In genomic region chr3:196008387-196008786, GRCh38 we compare ENCODE assay signal across 1 cellular context.
A peak's percentile ranks its signal among the peaks of the same experiment; 100 is the strongest.
TF ChIP-seq lines count a peak whose summit lies in the region.

No MANE protein-coding gene starts in this region.

TF ChIP-seq in K562, 482 proteins besides CTCF, POLR2A, EP300 and RAD21 (continued from another document):
- no peak for TF ChIP-seq HMGXB4 (CRISPR knock-in tag; IDR thresholded peaks at IDR 0.05)
- TF ChIP-seq SRSF3 (IDR thresholded peaks at IDR 0.05; ENCODE audit: insufficient read depth, low read length) = no peak
- TF ChIP-seq ZBTB9 (CRISPR knock-in tag; IDR thresholded peaks at IDR 0.05) = no peak
- TF ChIP-seq ZNF76 (CRISPR knock-in tag; IDR thresholded peaks at IDR 0.05; ENCODE audit: borderline replicate concordance) = no peak
- no peak for TF ChIP-seq FOXJ2 (tag; IDR thresholded peaks at IDR 0.05)
- no peak for TF ChIP-seq ESRRB (CRISPR knock-in tag; IDR thresholded peaks at IDR 0.05; ENCODE audit: borderline replicate concordance)
- no peak for TF ChIP-seq SIRT6 (IDR thresholded peaks at IDR 0.05; ENCODE audit: low read depth, low read length)
- TF ChIP-seq ZNF224 (CRISPR knock-in tag; IDR thresholded peaks at IDR 0.05) = no peak
- peak; percentile 50; the same call in 1 of the 2 replicates for TF ChIP-seq MAX (CRISPR knock-in tag; IDR thresholded peaks at IDR 0.05)
- TF ChIP-seq ZBTB8A (IDR thresholded peaks at IDR 0.05; ENCODE audit: partially characterized antibody) = no peak
- TF ChIP-seq L3MBTL2 (IDR thresholded peaks at IDR 0.05) = peak; percentile 88
- TF ChIP-seq MGA (IDR thresholded peaks at IDR 0.05) = peak; percentile 78
- no peak for TF ChIP-seq ZNF592 (IDR thresholded peaks at IDR 0.05)
